12 cellular contexts compared by ENCODE assay signal in genomic region chr13:110911880-110912279, GRCh38. TPM values are rescaled to one million over a fixed set of nuclear protein-coding genes. Genes with fewer than 3 reads are reported as not detected.
A peak's percentile ranks its signal among the peaks of the same experiment; 100 is the strongest.
DNase-seq lines count a peak whose midpoint lies in the region; ATAC-seq and TF ChIP-seq lines count a peak whose summit lies in the region.
"Had no signal": no experiment of that assay in that cellular context is flagged by ENCODE, and none has a peak within 500 bp of the region (broad histone marks: within the 10 kb centered on the region; RNA-seq: fewer than 3 reads in every experiment).

No MANE protein-coding gene starts in this region.

- H3K4me1 Mint-ChIP-seq in chondrocyte (ENCODE audit: low read depth): peaks cover 73% of the 10 kb centered on the region
- peaks cover 78% of the 10 kb centered on the region for H3K4me1 Mint-ChIP-seq in nephron progenitor cell

- DNase-seq in NCI-H187 (lab: John Stamatoyannopoulos, UW): peak; percentile 42 to 57
- no peak for DNase-seq in chondrocyte (ENCODE audit: low spot score)
- DNase-seq in nephron progenitor cell: no peak
- no peak for DNase-seq in NCI-H748 (lab: John Stamatoyannopoulos, UW; ENCODE audit: unreplicated experiment)
- no peak for DNase-seq in left lobe of liver (ENCODE audit: low spot score)
- DNase-seq: effector memory CD4-positive, alpha-beta T cell; NCI-H2081; pancreas; substantia nigra had no signal

- H3K27ac Mint-ChIP-seq in chondrocyte (ENCODE audit: unreplicated experiment) (peak overlapping the region; percentile 95), nephron progenitor cell (no peak overlapping the region)

- TF ChIP-seq CTCF in DOHH2 (IDR thresholded peaks at IDR 0.05; ENCODE audit: low read depth, low read length, poor library complexity, severe bottlenecking): no peak
- no peak for TF ChIP-seq CTCF in chondrocyte (IDR thresholded peaks at IDR 0.05)
- TF ChIP-seq CTCF in nephron progenitor cell (IDR thresholded peaks at IDR 0.05): no peak

- peaks cover 69% of the 10 kb centered on the region for H3K36me3 ChIP-seq in DOHH2 (ENCODE audit: control insufficient read depth, low read length)
- H3K36me3 ChIP-seq: pancreas had no signal

- H3K9me3 ChIP-seq in DOHH2 (ENCODE audit: control insufficient read depth, insufficient read depth, low read length): no peaks in the 10 kb centered on the region
- H3K9me3 ChIP-seq: pancreas had no signal

- H3K4me3 Mint-ChIP-seq in chondrocyte (ENCODE audit: unreplicated experiment): peak overlapping the region; percentile 87
- H3K4me3 Mint-ChIP-seq in nephron progenitor cell: peak overlapping the region; percentile 94

- no peaks in the 10 kb centered on the region for H3K27me3 ChIP-seq in DOHH2 (ENCODE audit: control insufficient read depth, low read length)
- H3K27me3 ChIP-seq: pancreas had no signal

- H3K4me1 ChIP-seq in DOHH2 (ENCODE audit: control insufficient read depth, low read length): peaks cover 30% of the 10 kb centered on the region

- peaks cover 31% of the 10 kb centered on the region for H4K20me1 ChIP-seq in DOHH2 (ENCODE audit: control insufficient read depth, insufficient read depth, low read depth, low read length)

- peaks cover 85% of the 10 kb centered on the region for H3K79me2 ChIP-seq in DOHH2 (ENCODE audit: control insufficient read depth, low read length)

- no peaks in the 10 kb centered on the region for H3K9me3 Mint-ChIP-seq in chondrocyte (ENCODE audit: low read depth)
- no peaks in the 10 kb centered on the region for H3K9me3 Mint-ChIP-seq in nephron progenitor cell

- peak overlapping the region; percentile 77 for H3K4me2 ChIP-seq in DOHH2 (ENCODE audit: low read length)

- H3K36me3 Mint-ChIP-seq in chondrocyte (ENCODE audit: low read depth) (peaks cover 10% of the 10 kb centered on the region), nephron progenitor cell (ENCODE audit: low read depth) (peaks cover 41% of the 10 kb centered on the region)

- H3K27ac ChIP-seq in DOHH2 (ENCODE audit: low read depth, low read length): no peak overlapping the region

- peaks cover 6% of the 10 kb centered on the region; the same call in 1 of the 2 replicates for H3F3A ChIP-seq in DOHH2 (ENCODE audit: control insufficient read depth, insufficient read depth)

- no peaks in the 10 kb centered on the region for H3K9me2 ChIP-seq in DOHH2 (replicated peaks; ENCODE audit: control insufficient read depth, low read length)

- H3K27me3 Mint-ChIP-seq in chondrocyte (ENCODE audit: low read depth) (no peaks in the 10 kb centered on the region), nephron progenitor cell (ENCODE audit: low read depth, poor library complexity) (no peaks in the 10 kb centered on the region)

- peak overlapping the region; percentile 94; the same call in 1 of the 2 replicates for H3K4me3 ChIP-seq in DOHH2 (ENCODE audit: low read length)

- ATAC-seq in HG03196 (IDR thresholded peaks at IDR 0.05; ENCODE audit: unreplicated experiment): no peak
- no peak for ATAC-seq in HG02588 (IDR thresholded peaks at IDR 0.05; ENCODE audit: unreplicated experiment)
- no peak for ATAC-seq in left lobe of liver
- ATAC-seq: pancreas had no signal

RNA-seq across cellular contexts. Expression of gene ANKRD10, which starts 3.0 kb away (rescaled TPM):
- total RNA-seq in chondrocyte (110 to 139 TPM (median 112 TPM) in 3 replicates), left lobe of liver (45.2 TPM)

Comparison
In these comparisons a context has a peak if more than half of its experiments do, and no peak if none do; other contexts are left out.
1. DNase-seq: peak in NCI-H187 (2 of 2); none in chondrocyte (single experiment), nephron progenitor cell (single experiment), NCI-H748 (single experiment) and left lobe of liver (single experiment).